ENCODE assay signal across 12 cellular contexts in the genomic region with DNA sequence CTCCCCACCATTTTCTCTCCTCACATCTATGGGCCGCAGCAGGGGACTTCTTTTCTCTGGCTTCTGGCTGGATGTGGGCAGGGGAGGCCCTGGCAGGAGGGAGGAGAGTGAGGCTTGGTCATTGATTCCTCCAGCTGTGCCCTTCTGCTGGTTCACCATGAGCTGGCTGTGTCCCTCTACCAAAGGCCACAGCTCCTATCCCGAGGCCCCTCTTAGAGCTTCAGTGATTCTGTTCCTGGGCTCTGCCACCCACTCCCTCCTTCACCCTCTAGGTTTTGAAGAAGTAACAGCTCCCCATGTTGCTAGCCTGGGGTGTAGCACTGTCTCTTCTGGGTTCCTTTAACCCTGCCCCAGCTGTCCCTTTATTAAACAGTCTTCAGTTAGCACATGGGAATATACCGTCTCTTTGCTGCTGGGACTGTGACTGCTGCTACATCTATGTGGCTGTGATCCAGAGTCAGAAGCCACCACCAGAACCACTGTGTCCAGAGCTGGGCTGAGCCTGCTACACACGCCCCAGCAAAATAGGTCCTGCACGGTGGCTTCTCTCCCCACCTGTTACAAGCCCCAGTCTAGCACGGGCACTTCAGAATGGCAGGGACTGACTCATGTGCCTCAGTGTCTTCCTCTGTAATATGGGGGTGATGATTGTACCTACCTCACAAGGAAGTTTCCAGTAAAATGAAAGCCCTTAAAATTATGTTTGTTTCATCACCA. TPM values are rescaled to one million over a fixed set of nuclear protein-coding genes. Genes with fewer than 3 reads are reported as not detected.
A peak's percentile ranks its signal among the peaks of the same experiment; 100 is the strongest.
DNase-seq lines count a peak whose midpoint lies in the region; ATAC-seq and TF ChIP-seq lines count a peak whose summit lies in the region.
"Had no signal": no experiment of that assay in that cellular context is flagged by ENCODE, and none has a peak within 500 bp of the region (broad histone marks: within the 10 kb centered on the region; RNA-seq: fewer than 3 reads in every experiment).

No MANE protein-coding gene starts in this region.

- peaks cover 18% of the 10 kb centered on the region for H3K27me3 Mint-ChIP-seq in activated naive CD4-positive, alpha-beta T cell treated with anti-CD3 and anti-CD28 coated beads, Interleukin-2, amount 10 ng/mL, durations not matched to agents 7 days and 5 days
- no peaks in the 10 kb centered on the region for H3K27me3 Mint-ChIP-seq in central memory CD8-positive, alpha-beta T cell
- no peaks in the 10 kb centered on the region for H3K27me3 Mint-ChIP-seq in stimulated activated naive CD8-positive, alpha-beta T cell treated with anti-CD3 and anti-CD28 coated beads, Interleukin-15, amount 100 ng/mL, for 72 hours

- peaks cover 14% of the 10 kb centered on the region for H3K36me3 Mint-ChIP-seq in activated naive CD4-positive, alpha-beta T cell treated with anti-CD3 and anti-CD28 coated beads, Interleukin-2, amount 10 ng/mL, durations not matched to agents 7 days and 5 days
- H3K36me3 Mint-ChIP-seq in central memory CD8-positive, alpha-beta T cell (ENCODE audit: insufficient read depth), result peaks cover 11% of the 10 kb centered on the region

- no peaks in the 10 kb centered on the region for H3K9me3 Mint-ChIP-seq in activated naive CD4-positive, alpha-beta T cell treated with anti-CD3 and anti-CD28 coated beads, Interleukin-2, amount 10 ng/mL, durations not matched to agents 7 days and 5 days
- no peaks in the 10 kb centered on the region for H3K9me3 Mint-ChIP-seq in central memory CD8-positive, alpha-beta T cell
- no peaks in the 10 kb centered on the region for H3K9me3 Mint-ChIP-seq in stimulated activated naive CD8-positive, alpha-beta T cell treated with anti-CD3 and anti-CD28 coated beads, Interleukin-15, amount 100 ng/mL, for 72 hours

- CTCF ChIA-PET in activated naive CD4-positive, alpha-beta T cell treated with anti-CD3 and anti-CD28 coated beads, Interleukin-2, amount 10 ng/mL, durations not matched to agents 7 days and 5 days (lab: Charles Lee), result interaction anchor here (1.0 to 1.3 kb wide), 2 partner anchors 97 to 187 kb away, joined by 3 read pairs; no protein-coding TSS in a partner anchor
- CTCF ChIA-PET in GM10248 (lab: Yijun Ruan, JAX), result interaction anchor here (1.2 to 2.2 kb wide), 5 partner anchors 11 to 447 kb away, joined by 3 to 9 read pairs (median 4); no protein-coding TSS in a partner anchor

- intact Hi-C loops in sciatic nerve (cut with DNase I), result no loop called here

- peak overlapping the region; percentile 89 for H3K27ac Mint-ChIP-seq in activated naive CD4-positive, alpha-beta T cell treated with anti-CD3 and anti-CD28 coated beads, Interleukin-2, amount 10 ng/mL, durations not matched to agents 7 days and 5 days
- H3K27ac Mint-ChIP-seq in central memory CD8-positive, alpha-beta T cell (ENCODE audit: low read depth), result peak overlapping the region; percentile 92
- peak overlapping the region in 1 of 2 donors; percentile 97 for H3K27ac Mint-ChIP-seq in stimulated activated naive CD8-positive, alpha-beta T cell treated with anti-CD3 and anti-CD28 coated beads, Interleukin-15, amount 100 ng/mL, for 72 hours

- H3K4me1 Mint-ChIP-seq in activated naive CD4-positive, alpha-beta T cell treated with anti-CD3 and anti-CD28 coated beads, Interleukin-2, amount 10 ng/mL, durations not matched to agents 7 days and 5 days, result peaks cover 32% of the 10 kb centered on the region
- peaks cover 32% of the 10 kb centered on the region for H3K4me1 Mint-ChIP-seq in central memory CD8-positive, alpha-beta T cell
- peaks cover 37% of the 10 kb centered on the region for H3K4me1 Mint-ChIP-seq in stimulated activated naive CD8-positive, alpha-beta T cell treated with anti-CD3 and anti-CD28 coated beads, Interleukin-15, amount 100 ng/mL, for 72 hours

- no peak overlapping the region for H3K27ac ChIP-seq in coronary artery
- H3K27ac ChIP-seq: foreskin keratinocyte had no signal

- no peak for DNase-seq in activated naive CD4-positive, alpha-beta T cell treated with anti-CD3 and anti-CD28 coated beads, Interleukin-2, amount 10 ng/mL, durations not matched to agents 7 days and 5 days
- no peak for DNase-seq in activated naive CD4-positive, alpha-beta T cell treated with anti-CD3 and anti-CD28 coated beads, Interleukin-2, amount 50 U/mL, for 16 hours
- peak; percentile 12 for DNase-seq in NOMO-1 treated with dmso at 0.1 percent for 144 hours (lab: John Stamatoyannopoulos, UW; ENCODE audit: unreplicated experiment)
- no peak for DNase-seq in central memory CD8-positive, alpha-beta T cell (ENCODE audit: low spot score in 2 of 2)
- DNase-seq in stimulated activated naive CD8-positive, alpha-beta T cell treated with anti-CD3 and anti-CD28 coated beads, Interleukin-15, amount 100 ng/mL, for 72 hours, result no peak
- DNase-seq in sciatic nerve (ENCODE audit: low spot score), result no peak
- DNase-seq in GM10248 (ENCODE audit: extremely low spot score), result no peak
- no peak for DNase-seq in coronary artery (ENCODE audit: low spot score)
- DNase-seq: anterior cingulate cortex, foreskin keratinocyte, islet precursor cell had no signal

- peak overlapping the region; percentile 76 for H3K4me3 Mint-ChIP-seq in activated naive CD4-positive, alpha-beta T cell treated with anti-CD3 and anti-CD28 coated beads, Interleukin-2, amount 10 ng/mL, durations not matched to agents 7 days and 5 days
- H3K4me3 Mint-ChIP-seq in central memory CD8-positive, alpha-beta T cell, result peak overlapping the region; percentile 80
- H3K4me3 Mint-ChIP-seq in stimulated activated naive CD8-positive, alpha-beta T cell treated with anti-CD3 and anti-CD28 coated beads, Interleukin-15, amount 100 ng/mL, for 72 hours, result peak overlapping the region; percentile 95 to 96

- ATAC-seq in central memory CD8-positive, alpha-beta T cell (replicated peaks; ENCODE audit: extremely low read depth, poor library complexity, severe bottlenecking), result no peak
- ATAC-seq in stimulated activated naive CD8-positive, alpha-beta T cell treated with anti-CD3 and anti-CD28 coated beads, Interleukin-15, amount 100 ng/mL, for 72 hours, result no peak
- ATAC-seq in sciatic nerve, result no peak
- ATAC-seq: foreskin keratinocyte had no signal

- POLR2A ChIA-PET in GM10248 (lab: Yijun Ruan, JAX), result interaction anchor here (1.1 to 1.8 kb wide), 2 partner anchors 8 to 153 kb away, joined by 3 to 7 read pairs; no protein-coding TSS in a partner anchor

- no peak overlapping the region for H3K4me3 ChIP-seq in coronary artery

- TF ChIP-seq CTCF in GM10248 (IDR thresholded peaks at IDR 0.05; ENCODE audit: control extremely low read depth, extremely low read depth, low read depth, missing control alignments) (no peak), coronary artery (IDR thresholded peaks at IDR 0.05) (no peak)

RNA-seq across cellular contexts. Expression of a gene that starts 0.6 kb away (rescaled TPM):
- total RNA-seq in sciatic nerve, result 16.7 TPM
- total RNA-seq: foreskin keratinocyte, pulmonary artery endothelial cell had no signal
